25 cellular contexts compared by ENCODE assay signal in the genomic region with DNA sequence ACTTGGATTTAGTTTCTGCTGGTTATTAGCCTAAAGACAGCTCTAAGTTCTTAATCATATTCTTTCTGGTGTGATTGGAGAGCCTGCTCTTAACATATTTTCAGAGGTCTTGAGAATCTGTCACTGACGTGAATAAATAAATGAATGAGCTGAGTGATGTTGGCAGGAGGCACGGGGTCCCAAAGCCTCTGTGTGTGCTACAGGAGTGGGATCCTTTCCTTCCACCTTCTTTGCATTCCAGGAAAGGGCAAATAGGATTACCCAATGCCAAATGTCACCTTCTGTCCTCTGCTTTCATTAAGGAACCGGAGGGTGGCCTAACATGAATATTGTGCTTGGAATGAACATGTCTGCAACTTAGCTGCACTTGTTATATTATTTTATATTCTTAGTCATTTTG. TPM values are rescaled to one million over a fixed set of nuclear protein-coding genes. Genes with fewer than 3 reads are reported as not detected.
DNase-seq lines count a peak whose midpoint lies in the region; ATAC-seq and TF ChIP-seq lines count a peak whose summit lies in the region.
"Had no signal": no experiment of that assay in that cellular context is flagged by ENCODE, and none has a peak within 500 bp of the region (broad histone marks: within the 10 kb centered on the region; RNA-seq: fewer than 3 reads in every experiment).

No MANE protein-coding gene starts in this region.

- CTCF ChIA-PET in CD4-positive, alpha-beta memory T cell (lab: Charles Lee; ENCODE audit: partially characterized antibody) = interaction anchor here (1.4 to 2.0 kb wide), 3 partner anchors 21 to 110 kb away, joined by 4 to 9 read pairs (median 5); no protein-coding TSS in a partner anchor

- peaks cover 35 to 48% of the 10 kb centered on the region in 2 donors for H3K36me3 Mint-ChIP-seq in CD14-positive monocyte
- H3K36me3 Mint-ChIP-seq in naive thymus-derived CD8-positive, alpha-beta T cell = peaks cover 0 to 57% (median 28%) of the 10 kb centered on the region in 3 donors
- H3K36me3 Mint-ChIP-seq in CD4-positive, alpha-beta memory T cell = peaks cover 56 to 75% of the 10 kb centered on the region in 2 donors

- no peak for ATAC-seq in naive thymus-derived CD8-positive, alpha-beta T cell
- ATAC-seq: activated CD8-positive, alpha-beta memory T cell treated with anti-CD3 and anti-CD28 coated beads, Interleukin-2, amount 10 ng/mL, durations not matched to agents 7 days and 5 days; foreskin keratinocyte had no signal

- DNase-seq in CD14-positive monocyte (ENCODE audit: low spot score) (no peak), NCI-H524 (lab: John Stamatoyannopoulos, UW) (peak; percentile 87 to 98), cerebellum (ENCODE audit: low spot score) (peak; percentile 33), NCI-H2081 (lab: John Stamatoyannopoulos, UW) (no peak), NCI-H187 treated with DMSO at 0.1 percent for 48 hours (lab: John Stamatoyannopoulos, UW) (no peak), AG08395 (ENCODE audit: low spot score) (no peak)
- DNase-seq in naive thymus-derived CD8-positive, alpha-beta T cell = no peak
- DNase-seq in CD4-positive, alpha-beta memory T cell = no peak
- DNase-seq: ACHN; activated CD4-positive, alpha-beta T cell treated with anti-CD3 and anti-CD28 coated beads, Interleukin-2, amount 10 ng/mL, durations not matched to agents 24 days and 14 days; activated CD8-positive, alpha-beta memory T cell treated with anti-CD3 and anti-CD28 coated beads, Interleukin-2, amount 10 ng/mL, durations not matched to agents 7 days and 5 days; activated naive CD4-positive, alpha-beta T cell treated with anti-CD3 and anti-CD28 coated beads for 36 hours; Calu3; cortex of kidney; foreskin keratinocyte; H7; heart right ventricle; KBM-7; NCI-H2081 treated with DMSO at 0.1 percent for 48 hours; nucleus accumbens; stomach; tibial artery had no signal

- H3K4me1 Mint-ChIP-seq in CD14-positive monocyte = peaks cover 44% of the 10 kb centered on the region
- peaks cover 14 to 23% (median 21%) of the 10 kb centered on the region in 4 donors for H3K4me1 Mint-ChIP-seq in naive thymus-derived CD8-positive, alpha-beta T cell
- H3K4me1 Mint-ChIP-seq in CD4-positive, alpha-beta memory T cell = peaks cover 15 to 46% (median 19%) of the 10 kb centered on the region in 4 donors

- H3K9me3 ChIP-seq in CD4-positive, alpha-beta memory T cell (ENCODE audit: control insufficient read depth in 1 of 2, low read length in 2 of 2) = no peaks in the 10 kb centered on the region
- H3K9me3 ChIP-seq: BLaER1, esophagus muscularis mucosa, heart right ventricle, stomach, tibial artery had no signal

- peak overlapping the region in 4 of 7 donors; percentile 23 to 77 (median 56) for H3K27ac Mint-ChIP-seq in CD14-positive monocyte
- peak overlapping the region; percentile 11 to 75 (median 36) for H3K27ac Mint-ChIP-seq in naive thymus-derived CD8-positive, alpha-beta T cell
- H3K27ac Mint-ChIP-seq in CD4-positive, alpha-beta memory T cell = peak overlapping the region in 2 of 7 donors; percentile 43 to 55
- H3K27ac Mint-ChIP-seq: activated CD4-positive, alpha-beta T cell treated with anti-CD3 and anti-CD28 coated beads, Interleukin-2, amount 10 ng/mL, durations not matched to agents 24 days and 14 days; activated CD8-positive, alpha-beta memory T cell treated with anti-CD3 and anti-CD28 coated beads, Interleukin-2, amount 10 ng/mL, durations not matched to agents 7 days and 5 days; activated naive CD4-positive, alpha-beta T cell treated with anti-CD3 and anti-CD28 coated beads for 36 hours; endodermal cell had no signal

- intact Hi-C loops in CD14-positive monocyte (cut with micrococcal nuclease) = loop anchor here in 1 of 2 donors (10.0 kb wide), 1 partner anchor 103 kb away; no protein-coding TSS in a partner anchor
- intact Hi-C loops in CD4-positive, alpha-beta memory T cell (cut with micrococcal nuclease) = no loop called here

- POLR2A ChIA-PET in naive thymus-derived CD8-positive, alpha-beta T cell (lab: Charles Lee) = no interaction called here
- POLR2A ChIA-PET in CD4-positive, alpha-beta memory T cell (lab: Charles Lee; ENCODE audit: partially characterized antibody) = interaction anchor here (0.8 to 1.4 kb wide), 2 partner anchors 11 to 15 kb away, joined by 3 read pairs; no protein-coding TSS in a partner anchor

- H3K4me1 ChIP-seq in CD4-positive, alpha-beta memory T cell (ENCODE audit: insufficient read depth, low read length) = no peaks in the 10 kb centered on the region
- H3K4me1 ChIP-seq: tibial artery had no signal

- no peaks in the 10 kb centered on the region for H3K27me3 ChIP-seq in CD4-positive, alpha-beta memory T cell (ENCODE audit: insufficient read depth, low read length)
- H3K27me3 ChIP-seq: BLaER1, esophagus muscularis mucosa, foreskin keratinocyte, heart right ventricle, stomach, tibial artery had no signal

- H3K27me3 Mint-ChIP-seq in CD14-positive monocyte (ENCODE audit: low read depth in 3 of 3) = no peaks in the 10 kb centered on the region
- no peaks in the 10 kb centered on the region for H3K27me3 Mint-ChIP-seq in naive thymus-derived CD8-positive, alpha-beta T cell
- no peaks in the 10 kb centered on the region for H3K27me3 Mint-ChIP-seq in CD4-positive, alpha-beta memory T cell
- H3K27me3 Mint-ChIP-seq: activated CD4-positive, alpha-beta T cell treated with anti-CD3 and anti-CD28 coated beads, Interleukin-2, amount 10 ng/mL, durations not matched to agents 24 days and 14 days; activated CD8-positive, alpha-beta memory T cell treated with anti-CD3 and anti-CD28 coated beads, Interleukin-2, amount 10 ng/mL, durations not matched to agents 7 days and 5 days had no signal

- H3K36me3 ChIP-seq in CD4-positive, alpha-beta memory T cell (ENCODE audit: insufficient read depth, low read length) = peaks cover 14% of the 10 kb centered on the region

- no peak overlapping the region for H3K4me3 Mint-ChIP-seq in CD14-positive monocyte
- no peak overlapping the region for H3K4me3 Mint-ChIP-seq in naive thymus-derived CD8-positive, alpha-beta T cell
- H3K4me3 Mint-ChIP-seq in CD4-positive, alpha-beta memory T cell = no peak overlapping the region
- H3K4me3 Mint-ChIP-seq: activated CD4-positive, alpha-beta T cell treated with anti-CD3 and anti-CD28 coated beads, Interleukin-2, amount 10 ng/mL, durations not matched to agents 24 days and 14 days; activated CD8-positive, alpha-beta memory T cell treated with anti-CD3 and anti-CD28 coated beads, Interleukin-2, amount 10 ng/mL, durations not matched to agents 7 days and 5 days; activated naive CD4-positive, alpha-beta T cell treated with anti-CD3 and anti-CD28 coated beads for 36 hours; endodermal cell had no signal

- no peak overlapping the region for H3K27ac ChIP-seq in CD4-positive, alpha-beta memory T cell (ENCODE audit: low read depth, low read length)
- H3K27ac ChIP-seq: esophagus muscularis mucosa, foreskin keratinocyte, tibial artery had no signal

- H3K9me3 Mint-ChIP-seq in CD14-positive monocyte = no peaks in the 10 kb centered on the region
- no peaks in the 10 kb centered on the region for H3K9me3 Mint-ChIP-seq in naive thymus-derived CD8-positive, alpha-beta T cell
- H3K9me3 Mint-ChIP-seq in CD4-positive, alpha-beta memory T cell = no peaks in the 10 kb centered on the region
- H3K9me3 Mint-ChIP-seq: activated CD4-positive, alpha-beta T cell treated with anti-CD3 and anti-CD28 coated beads, Interleukin-2, amount 10 ng/mL, durations not matched to agents 24 days and 14 days; activated naive CD4-positive, alpha-beta T cell treated with anti-CD3 and anti-CD28 coated beads for 36 hours; endodermal cell had no signal

- no peak for TF ChIP-seq CTCF in CD14-positive monocyte (IDR thresholded peaks at IDR 0.05)

- H3K4me3 ChIP-seq in CD4-positive, alpha-beta memory T cell (ENCODE audit: low read length in 2 of 2) = no peak overlapping the region
- H3K4me3 ChIP-seq: BLaER1, esophagus muscularis mucosa, heart right ventricle, stomach, tibial artery had no signal

RNA-seq across cellular contexts. Expression of gene CD47, which starts 53.1 kb away (rescaled TPM):
- 100 to 1,000 TPM; 173 to 203 TPM for polyA plus RNA-seq in CD14-positive monocyte
- total RNA-seq in cerebellum = 194 TPM
- total RNA-seq in naive thymus-derived CD8-positive, alpha-beta T cell = 100 to 1,000 TPM; 187 to 192 TPM
- polyA plus RNA-seq in naive thymus-derived CD8-positive, alpha-beta T cell = 100 to 1,000 TPM; 127 to 164 (median 135) TPM
- total RNA-seq in CD4-positive, alpha-beta memory T cell = 100 to 1,000 TPM; 224 to 226 TPM
- 100 to 1,000 TPM; 281 to 288 TPM for polyA plus RNA-seq in CD4-positive, alpha-beta memory T cell

Comparison
In these comparisons a context has a peak if more than half of its experiments do, and no peak if none do; other contexts are left out.
1. DNase-seq: peak in NCI-H524 (2 of 2) and cerebellum (single experiment); none in CD14-positive monocyte (single experiment), naive thymus-derived CD8-positive, alpha-beta T cell (0 of 10), NCI-H2081 (0 of 2), NCI-H187 treated with DMSO at 0.1 percent for 48 hours (single experiment), CD4-positive, alpha-beta memory T cell (0 of 5) and AG08395 (single experiment).